ENCODE assay signal across 14 cellular contexts in the genomic region with DNA sequence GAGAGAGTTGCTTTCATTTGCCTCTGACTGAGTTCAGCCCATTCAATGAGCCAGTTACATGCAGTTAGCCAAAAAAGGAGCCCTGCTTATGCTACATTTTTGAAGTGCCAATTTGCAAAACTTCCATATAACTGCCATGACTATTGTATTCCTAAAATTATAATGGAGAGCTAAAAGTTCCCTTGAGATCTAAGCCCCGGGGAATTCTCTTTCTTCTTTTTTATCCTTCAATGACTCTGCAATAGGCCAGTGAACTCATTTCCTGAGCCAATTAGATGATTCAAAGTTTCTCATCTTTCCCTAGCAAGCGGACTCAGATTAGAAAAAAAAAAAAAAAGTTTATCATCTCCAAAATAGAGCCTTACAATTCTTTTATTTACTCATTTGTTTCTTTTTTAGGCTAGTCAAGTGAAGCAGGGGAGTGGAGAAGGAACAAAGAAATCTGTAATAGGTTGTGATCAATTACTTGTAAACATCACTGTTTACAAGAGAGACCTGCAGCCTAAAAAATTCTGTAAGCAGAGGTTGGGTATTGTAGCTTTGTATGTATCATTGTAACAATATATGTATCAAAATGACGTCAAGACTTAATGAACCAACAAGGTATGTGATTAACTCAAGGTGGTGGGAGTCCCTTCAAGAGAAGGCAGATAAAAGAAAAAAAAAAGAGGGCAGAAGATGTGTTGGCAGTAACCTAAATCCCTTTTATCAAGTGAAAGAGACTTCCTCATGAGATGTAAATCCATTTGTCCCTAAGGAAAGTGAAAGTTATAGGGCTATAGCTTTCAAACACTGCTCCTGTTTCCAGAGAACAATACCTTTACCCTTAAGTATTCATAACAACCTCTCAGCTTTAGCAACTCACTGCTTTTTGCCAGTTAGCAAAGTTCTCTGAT. TPM values are rescaled to one million over a fixed set of nuclear protein-coding genes. Genes with fewer than 3 reads are reported as not detected.
DNase-seq lines count a peak whose midpoint lies in the region; TF ChIP-seq lines count a peak whose summit lies in the region.
"Had no signal": no experiment of that assay in that cellular context is flagged by ENCODE, and none has a peak within 500 bp of the region (broad histone marks: within the 10 kb centered on the region; RNA-seq: fewer than 3 reads in every experiment).

No MANE protein-coding gene starts in this region.

- peaks cover 38% of the 10 kb centered on the region for H3K4me1 Mint-ChIP-seq in activated naive CD8-positive, alpha-beta T cell treated with anti-CD3 and anti-CD28 coated beads for 36 hours

- H3K27ac ChIP-seq in HEK293 (ENCODE audit: extremely low read depth, low read depth, low read length): no peak overlapping the region
- H3K27ac ChIP-seq: cardiac muscle cell, right lobe of liver, SJSA1 had no signal

- POLR2A ChIA-PET in HEK293 (lab: Yijun Ruan, JAX): interaction anchor here (0.7 kb wide), 1 partner anchor 225 kb away, joined by 3 read pairs; no protein-coding TSS in a partner anchor

- H3K36me3 Mint-ChIP-seq in activated naive CD8-positive, alpha-beta T cell treated with anti-CD3 and anti-CD28 coated beads for 36 hours: peaks cover 22% of the 10 kb centered on the region
- H3K36me3 Mint-ChIP-seq: memory B cell had no signal

- CTCF ChIA-PET in HEK293 (lab: Yijun Ruan, JAX): interaction anchor here (0.8 kb wide), 1 partner anchor 8 kb away, joined by 3 read pairs; no protein-coding TSS in a partner anchor

- no peak overlapping the region for H3K4me3 Mint-ChIP-seq in activated naive CD8-positive, alpha-beta T cell treated with anti-CD3 and anti-CD28 coated beads for 36 hours
- H3K4me3 Mint-ChIP-seq: memory B cell had no signal

- peaks cover 11% of the 10 kb centered on the region for H3K9me3 Mint-ChIP-seq in activated naive CD8-positive, alpha-beta T cell treated with anti-CD3 and anti-CD28 coated beads for 36 hours
- H3K9me3 Mint-ChIP-seq: memory B cell had no signal

- peak overlapping the region; percentile 99 for H3K27ac Mint-ChIP-seq in activated naive CD8-positive, alpha-beta T cell treated with anti-CD3 and anti-CD28 coated beads for 36 hours
- H3K27ac Mint-ChIP-seq: memory B cell had no signal

- peaks cover 7% of the 10 kb centered on the region for H3K4me1 ChIP-seq in HEK293 (ENCODE audit: control insufficient read depth, insufficient read depth, low read length)
- H3K4me1 ChIP-seq: right lobe of liver, SJSA1 had no signal

- no peaks in the 10 kb centered on the region for H3K9me3 ChIP-seq in HEK293 (ENCODE audit: control insufficient read depth, insufficient read depth, low read depth, low read length)
- H3K9me3 ChIP-seq: gastrocnemius medialis, right lobe of liver, SJSA1 had no signal

- H3K4me3 ChIP-seq in HEK293 (ENCODE audit: low read depth, low read length): no peak overlapping the region
- H3K4me3 ChIP-seq: cardiac muscle cell, gastrocnemius medialis, right lobe of liver, SJSA1 had no signal

- no peaks in the 10 kb centered on the region for H3K36me3 ChIP-seq in HEK293 (ENCODE audit: control insufficient read depth in 2 of 2, insufficient read depth in 1 of 2, low read length in 2 of 2)
- H3K36me3 ChIP-seq: cardiac muscle cell, gastrocnemius medialis, right lobe of liver, SJSA1 had no signal

- DNase-seq in AG09319 (ENCODE audit: extremely low read depth, low read depth) (peak; percentile 49), iris pigment epithelial cell (ENCODE audit: low read depth) (peak; percentile 34), NCI-H2196 treated with DMSO at 0.1 percent for 48 hours (lab: John Stamatoyannopoulos, UW; ENCODE audit: unreplicated experiment) (no peak), iPS-NIHi11 (ENCODE audit: low spot score) (no peak), KG1 (lab: John Stamatoyannopoulos, UW) (no peak), LoVo (ENCODE audit: low spot score) (no peak)
- no peak for DNase-seq in activated naive CD8-positive, alpha-beta T cell treated with anti-CD3 and anti-CD28 coated beads for 36 hours
- DNase-seq: gastrocnemius medialis, NCI-H446, right lobe of liver had no signal

- TF ChIP-seq CTCF in AG09319 (IDR thresholded peaks at IDR 0.05; ENCODE audit: low read depth, low read length): no peak
- no peak for TF ChIP-seq CTCF in HEK293 (tag by site-specific recombination; IDR thresholded peaks at IDR 0.05)

- no peaks in the 10 kb centered on the region for H3K27me3 Mint-ChIP-seq in activated naive CD8-positive, alpha-beta T cell treated with anti-CD3 and anti-CD28 coated beads for 36 hours

TF ChIP-seq in HEK293, 187 proteins besides CTCF, POLR2A, EP300 and RAD21 (continues in another document):
- TF ChIP-seq, protein P1, sequence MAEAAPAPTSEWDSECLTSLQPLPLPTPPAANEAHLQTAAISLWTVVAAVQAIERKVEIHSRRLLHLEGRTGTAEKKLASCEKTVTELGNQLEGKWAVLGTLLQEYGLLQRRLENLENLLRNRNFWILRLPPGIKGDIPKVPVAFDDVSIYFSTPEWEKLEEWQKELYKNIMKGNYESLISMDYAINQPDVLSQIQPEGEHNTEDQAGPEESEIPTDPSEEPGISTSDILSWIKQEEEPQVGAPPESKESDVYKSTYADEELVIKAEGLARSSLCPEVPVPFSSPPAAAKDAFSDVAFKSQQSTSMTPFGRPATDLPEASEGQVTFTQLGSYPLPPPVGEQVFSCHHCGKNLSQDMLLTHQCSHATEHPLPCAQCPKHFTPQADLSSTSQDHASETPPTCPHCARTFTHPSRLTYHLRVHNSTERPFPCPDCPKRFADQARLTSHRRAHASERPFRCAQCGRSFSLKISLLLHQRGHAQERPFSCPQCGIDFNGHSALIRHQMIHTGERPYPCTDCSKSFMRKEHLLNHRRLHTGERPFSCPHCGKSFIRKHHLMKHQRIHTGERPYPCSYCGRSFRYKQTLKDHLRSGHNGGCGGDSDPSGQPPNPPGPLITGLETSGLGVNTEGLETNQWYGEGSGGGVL (tag by site-specific recombination; IDR thresholded peaks at IDR 0.05): no peak
- TF ChIP-seq, protein P2, sequence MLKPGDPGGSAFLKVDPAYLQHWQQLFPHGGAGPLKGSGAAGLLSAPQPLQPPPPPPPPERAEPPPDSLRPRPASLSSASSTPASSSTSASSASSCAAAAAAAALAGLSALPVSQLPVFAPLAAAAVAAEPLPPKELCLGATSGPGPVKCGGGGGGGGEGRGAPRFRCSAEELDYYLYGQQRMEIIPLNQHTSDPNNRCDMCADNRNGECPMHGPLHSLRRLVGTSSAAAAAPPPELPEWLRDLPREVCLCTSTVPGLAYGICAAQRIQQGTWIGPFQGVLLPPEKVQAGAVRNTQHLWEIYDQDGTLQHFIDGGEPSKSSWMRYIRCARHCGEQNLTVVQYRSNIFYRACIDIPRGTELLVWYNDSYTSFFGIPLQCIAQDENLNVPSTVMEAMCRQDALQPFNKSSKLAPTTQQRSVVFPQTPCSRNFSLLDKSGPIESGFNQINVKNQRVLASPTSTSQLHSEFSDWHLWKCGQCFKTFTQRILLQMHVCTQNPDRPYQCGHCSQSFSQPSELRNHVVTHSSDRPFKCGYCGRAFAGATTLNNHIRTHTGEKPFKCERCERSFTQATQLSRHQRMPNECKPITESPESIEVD (tag by site-specific recombination; IDR thresholded peaks at IDR 0.05): peak; percentile 89
- TF ChIP-seq HOXA7 (CRISPR knock-in tag; IDR thresholded peaks at IDR 0.05; ENCODE audit: borderline replicate concordance) (no peak), KLF8 (tag by site-specific recombination; IDR thresholded peaks at IDR 0.05) (0 out of 2 replicates have a peak, but pooled peaks have one; percentile 18), ZNF521 (tag by site-specific recombination; IDR thresholded peaks at IDR 0.05) (no peak), ZNF701 (tag by site-specific recombination; IDR thresholded peaks at IDR 0.05) (no peak), ZEB2 (tag by site-specific recombination; IDR thresholded peaks at IDR 0.05) (peak; percentile 64), KLF10 (tag by site-specific recombination; IDR thresholded peaks at IDR 0.05) (0 out of 2 replicates have a peak, but pooled peaks have one; percentile 27), ZNF19 (tag by site-specific recombination; IDR thresholded peaks at IDR 0.05; ENCODE audit: low read depth) (no peak), KLF7 (tag by site-specific recombination; IDR thresholded peaks at IDR 0.05; ENCODE audit: borderline replicate concordance) (no peak), ZNF169 (tag by site-specific recombination; IDR thresholded peaks at IDR 0.05) (no peak), SALL2 (tag by site-specific recombination; IDR thresholded peaks at IDR 0.05; ENCODE audit: borderline replicate concordance) (no peak), ZBTB48 (tag by site-specific recombination; IDR thresholded peaks at IDR 0.05) (0 out of 2 replicates have a peak, but pooled peaks have one; percentile 20), ZFHX2 (tag by site-specific recombination; conservative IDR thresholded peaks at IDR 0.05) (0 out of 2 replicates have a peak, but pooled peaks have one; percentile 26), FEZF1 (tag by site-specific recombination; IDR thresholded peaks at IDR 0.05) (peak; percentile 45), EGR2 (tag by site-specific recombination; IDR thresholded peaks at IDR 0.05; ENCODE audit: low read depth) (0 out of 2 replicates have a peak, but pooled peaks have one; percentile 27), ZNF423 (tag by site-specific recombination; IDR thresholded peaks at IDR 0.05) (no peak), ZSCAN23 (tag by site-specific recombination; IDR thresholded peaks at IDR 0.05) (no peak), ZNF629 (tag by site-specific recombination; IDR thresholded peaks at IDR 0.05) (peak; percentile 72), ZNF335 (tag by site-specific recombination; conservative IDR thresholded peaks at IDR 0.05) (0 out of 2 replicates have a peak, but pooled peaks have one; percentile 10)
- TF ChIP-seq, protein P3, sequence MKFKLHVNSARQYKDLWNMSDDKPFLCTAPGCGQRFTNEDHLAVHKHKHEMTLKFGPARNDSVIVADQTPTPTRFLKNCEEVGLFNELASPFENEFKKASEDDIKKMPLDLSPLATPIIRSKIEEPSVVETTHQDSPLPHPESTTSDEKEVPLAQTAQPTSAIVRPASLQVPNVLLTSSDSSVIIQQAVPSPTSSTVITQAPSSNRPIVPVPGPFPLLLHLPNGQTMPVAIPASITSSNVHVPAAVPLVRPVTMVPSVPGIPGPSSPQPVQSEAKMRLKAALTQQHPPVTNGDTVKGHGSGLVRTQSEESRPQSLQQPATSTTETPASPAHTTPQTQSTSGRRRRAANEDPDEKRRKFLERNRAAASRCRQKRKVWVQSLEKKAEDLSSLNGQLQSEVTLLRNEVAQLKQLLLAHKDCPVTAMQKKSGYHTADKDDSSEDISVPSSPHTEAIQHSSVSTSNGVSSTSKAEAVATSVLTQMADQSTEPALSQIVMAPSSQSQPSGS (tag by site-specific recombination; IDR thresholded peaks at IDR 0.05; ENCODE audit: low read depth): peak; percentile 80

RNA-seq across cellular contexts. Expression of a gene that starts 48.7 kb away (rescaled TPM):
- total RNA-seq in activated naive CD8-positive, alpha-beta T cell treated with anti-CD3 and anti-CD28 coated beads for 36 hours: 10 to 100 TPM; 12.8 to 13.0 TPM

RNA-seq across cellular contexts. Expression of a gene that starts 49.6 kb away (rescaled TPM):
- 10 to 100 TPM; 68.1 to 73.1 TPM for total RNA-seq in activated naive CD8-positive, alpha-beta T cell treated with anti-CD3 and anti-CD28 coated beads for 36 hours

Comparison
In these comparisons a context has a peak if more than half of its experiments do, and no peak if none do; other contexts are left out.
1. DNase-seq: peak in AG09319 (single experiment) and iris pigment epithelial cell (single experiment); none in activated naive CD8-positive, alpha-beta T cell treated with anti-CD3 and anti-CD28 coated beads for 36 hours (single experiment), NCI-H2196 treated with DMSO at 0.1 percent for 48 hours (single experiment), iPS-NIHi11 (single experiment), KG1 (single experiment) and LoVo (single experiment).